Comparison of ENCODE assay signal across 10 cellular contexts in genomic region chr17:4599505-4600281, GRCh38. TPM values are rescaled to one million over a fixed set of nuclear protein-coding genes. Genes with fewer than 3 reads are reported as not detected.
DNase-seq lines count a peak whose midpoint lies in the region; ATAC-seq and TF ChIP-seq lines count a peak whose summit lies in the region.
"Had no signal": no experiment of that assay in that cellular context is flagged by ENCODE, and none has a peak within 500 bp of the region (broad histone marks: within the 10 kb centered on the region; RNA-seq: fewer than 3 reads in every experiment).

No MANE protein-coding gene starts in this region.

- no peak overlapping the region for H3K4me3 ChIP-seq in stomach
- H3K4me3 ChIP-seq: SJSA1 had no signal

- TF ChIP-seq EP300 in stomach (IDR thresholded peaks at IDR 0.05): no peak

- DNase-seq in NCI-H2227 (lab: John Stamatoyannopoulos, UW; ENCODE audit: unreplicated experiment) (peak; percentile 72), cerebellar cortex (ENCODE audit: low spot score) (peak; percentile 38), iris pigment epithelial cell (ENCODE audit: low read depth) (peak; percentile 6), stomach (no peak), SIG-M5 (lab: John Stamatoyannopoulos, UW) (no peak)

- peaks cover 6 to 32% (median 18%) of the 10 kb centered on the region in 4 donors for H3K4me1 ChIP-seq in stomach
- H3K4me1 ChIP-seq: SJSA1 had no signal

- 54 to 75% (median 71%) methylated on average over 15 to 25 of the region's 25 CpGs for WGBS in stomach, 5 donors

- H3K36me3 ChIP-seq in stomach: no peaks in the 10 kb centered on the region
- H3K36me3 ChIP-seq: SJSA1 had no signal

- H3K9me3 ChIP-seq in stomach: no peaks in the 10 kb centered on the region
- H3K9me3 ChIP-seq: SJSA1 had no signal

- peaks cover 0 to 18% (median 0%) of the 10 kb centered on the region in 3 donors for H3K27me3 ChIP-seq in stomach
- H3K27me3 ChIP-seq: SJSA1 had no signal

- peak overlapping the region in 4 of 5 donors; percentile 52 to 76 (median 61) for H3K27ac ChIP-seq in stomach
- H3K27ac ChIP-seq: SJSA1 had no signal

- TF ChIP-seq CTCF in stomach (IDR thresholded peaks at IDR 0.05): no peak

- ATAC-seq in HG03565 (IDR thresholded peaks at IDR 0.05; ENCODE audit: unreplicated experiment): no peak
- no peak for ATAC-seq in HG02759 (IDR thresholded peaks at IDR 0.05; ENCODE audit: unreplicated experiment)
- no peak for ATAC-seq in HG02885 (IDR thresholded peaks at IDR 0.05; ENCODE audit: poor library complexity, unreplicated experiment)

- intact Hi-C loops in stomach (cut with DNase I; ENCODE audit: low total_unique reads): no loop called here

- TF ChIP-seq POLR2A in stomach (IDR thresholded peaks at IDR 0.05): no peak

RNA-seq across cellular contexts. Expression of gene SMTNL2, which starts 15.4 kb away (rescaled TPM):
- 1 to 10 TPM in 2 of 5 donors, not detected in 3; 1.1 to 1.9 TPM for total RNA-seq in stomach
- polyA plus RNA-seq in stomach: 1 to 10 TPM in 1 of 3 donors, under 1 TPM in 1, not detected in 1; 0.50 to 1.9 TPM
- total RNA-seq: SJSA1 had no signal

RNA-seq across cellular contexts. Expression of gene GGT6, which starts 39.3 kb away (rescaled TPM):
- total RNA-seq in stomach: 100 to 1,000 TPM in 1 of 5 donors, 10 to 100 TPM in 3, 1 to 10 TPM in 1; 5.8 to 147 (median 11.6) TPM
- polyA plus RNA-seq in stomach: 10 to 100 TPM in 2 of 3 donors, 1 to 10 TPM in 1; 4.4 to 22.2 (median 18.8) TPM
- total RNA-seq: SJSA1 had no signal

RNA-seq across cellular contexts. Expression of gene ALOX15, which starts 41.8 kb away (rescaled TPM):
- total RNA-seq in stomach: 1 to 10 TPM in 2 of 5 donors, not detected in 3; 1.2 to 3.1 TPM
- polyA plus RNA-seq in stomach: under 1 TPM in 1 of 3 donors, not detected in 2; 0.03 TPM
- total RNA-seq: epithelial cell of proximal tubule, SJSA1 had no signal

RNA-seq across cellular contexts. Expression of gene MYBBP1A, which starts 44.5 kb away (rescaled TPM):
- total RNA-seq in stomach: 100 to 1,000 TPM in 2 of 5 donors, 10 to 100 TPM in 3; 38.6 to 237 (median 73.2) TPM
- 10 to 100 TPM; 14.1 to 32.2 (median 21.5) TPM for polyA plus RNA-seq in stomach

Comparison
In these comparisons a context has a peak if more than half of its experiments do, and no peak if none do; other contexts are left out.
1. DNase-seq: peak in NCI-H2227 (single experiment), cerebellar cortex (single experiment) and iris pigment epithelial cell (single experiment); none in stomach (single experiment) and SIG-M5 (single experiment).